22 cellular contexts compared by ENCODE assay signal in genomic region chr20:42902519-42902908, GRCh38.
A peak's percentile ranks its signal among the peaks of the same experiment; 100 is the strongest.
DNase-seq lines count a peak whose midpoint lies in the region; ATAC-seq, FAIRE-seq and TF ChIP-seq lines count a peak whose summit lies in the region.
"Had no signal": no experiment of that assay in that cellular context is flagged by ENCODE, and none has a peak within 500 bp of the region (broad histone marks: within the 10 kb centered on the region; RNA-seq: fewer than 3 reads in every experiment).

No MANE protein-coding gene starts in this region.

- DNase-seq in heart right ventricle (no peak), cardiac septum (ENCODE audit: low spot score) (no peak), K562 (ENCODE audit: extremely low read depth in 1 of 4, low spot score in 3 of 4) (no peak), hepatocyte (ENCODE audit: low spot score) (no peak), smooth muscle cell (lab: John Stamatoyannopoulos, UW; ENCODE audit: unreplicated experiment) (no peak), NCI-H510A (lab: John Stamatoyannopoulos, UW) (no peak)
- no peak for DNase-seq in activated CD8-positive, alpha-beta memory T cell treated with anti-CD3 and anti-CD28 coated beads for 24 hours
- DNase-seq: ACHN; BE2C; C1 segment of cervical spinal cord; CD4-positive, CD25-positive, alpha-beta regulatory T cell; CD8-positive, alpha-beta memory T cell; COR-L47; DMS 273 treated with DMSO at 0.1 percent for 48 hours; DMS53; DND-41; EL had no signal

- CTCF ChIA-PET in K562 (lab: Yijun Ruan, JAX; ENCODE audit: low intra/inter-chr PET ratio), result no interaction called here

- H3K4me3 ChIP-seq in heart right ventricle (no peak overlapping the region), K562 (no peak overlapping the region), hepatocyte (no peak overlapping the region), smooth muscle cell (no peak overlapping the region)
- H3K4me3 ChIP-seq: GM12878, HAP-1 had no signal

- no TSS peak for BruUV-seq in K562 (replicated peaks; lab: Mats Ljungman, UMichigan)

- TF ChIP-seq RAD21 in K562 (CRISPR knock-in tag; conservative IDR thresholded peaks at IDR 0.05 in 1 of 2, IDR thresholded peaks at IDR 0.05 in 1 of 2), result no peak

- TF ChIP-seq CTCF in heart right ventricle (IDR thresholded peaks at IDR 0.05) (no peak), K562 (IDR thresholded peaks at IDR 0.05 in 2 of 3, conservative IDR thresholded peaks at IDR 0.05 in 1 of 3; ENCODE audit: insufficient read depth in 2 of 3, low read depth in 1 of 3, low read length in 3 of 3) (no peak), hepatocyte (IDR thresholded peaks at IDR 0.05; ENCODE audit: poor library complexity) (no peak), smooth muscle cell (IDR thresholded peaks at IDR 0.05; ENCODE audit: borderline replicate concordance, insufficient read depth, poor library complexity, severe bottlenecking) (no peak)

- WGBS in heart right ventricle, 2 donors, result 88 to 90% methylated on average over 3 of the region's 3 CpGs
- 0% methylated on average over 3 of the region's 3 CpGs for WGBS in K562 (ENCODE audit: insufficient coverage, low coverage, missing lambda C conversion rate)
- WGBS in hepatocyte (ENCODE audit: low lambda C conversion rate, missing lambda C conversion rate), result 87% methylated on average over 3 of the region's 3 CpGs
- WGBS in smooth muscle cell (ENCODE audit: low lambda C conversion rate), result 98% methylated on average over 3 of the region's 3 CpGs

- H3K36me3 ChIP-seq in heart right ventricle, result no peaks in the 10 kb centered on the region
- no peaks in the 10 kb centered on the region for H3K36me3 ChIP-seq in K562 (ENCODE audit: control insufficient read depth, insufficient read depth, low read length)
- H3K36me3 ChIP-seq in hepatocyte (replicated peaks; ENCODE audit: insufficient read depth, low read depth), result no peaks in the 10 kb centered on the region
- H3K36me3 ChIP-seq in smooth muscle cell (ENCODE audit: low read depth), result no peaks in the 10 kb centered on the region
- H3K36me3 ChIP-seq: BE2C, HAP-1 had no signal

- in situ Hi-C loops in K562 (cut with MboI), result no loop called here

- no peaks in the 10 kb centered on the region for H3F3A ChIP-seq in smooth muscle cell (ENCODE audit: low read depth)

- ATAC-seq in heart right ventricle (no peak), K562 (no peak)
- ATAC-seq: GM12878 had no signal

- no peaks in the 10 kb centered on the region for H3K9me3 ChIP-seq in heart right ventricle
- no peaks in the 10 kb centered on the region for H3K9me3 ChIP-seq in K562 (replicated peaks; ENCODE audit: control insufficient read depth, insufficient read depth, low read depth, low read length)
- no peaks in the 10 kb centered on the region for H3K9me3 ChIP-seq in hepatocyte (ENCODE audit: low read depth)
- H3K9me3 ChIP-seq in smooth muscle cell (replicated peaks; ENCODE audit: low read depth), result no peaks in the 10 kb centered on the region
- H3K9me3 ChIP-seq: BE2C, HAP-1 had no signal

- H3K4me1 ChIP-seq in heart right ventricle (peaks cover 0 to 26% (median 0%) of the 10 kb centered on the region in 9 donors), K562 (replicated peaks in 1 of 2; ENCODE audit: control insufficient read depth in 2 of 2, insufficient read depth in 2 of 2, low read length in 2 of 2) (no peaks in the 10 kb centered on the region), hepatocyte (ENCODE audit: insufficient read depth) (no peaks in the 10 kb centered on the region), smooth muscle cell (ENCODE audit: low read depth) (no peaks in the 10 kb centered on the region)
- H3K4me1 ChIP-seq: BE2C, HAP-1 had no signal

- H3K79me2 ChIP-seq in K562 (ENCODE audit: control insufficient read depth, insufficient read depth, low read length), result no peaks in the 10 kb centered on the region
- H3K79me2 ChIP-seq in hepatocyte, result no peaks in the 10 kb centered on the region
- no peaks in the 10 kb centered on the region for H3K79me2 ChIP-seq in smooth muscle cell (ENCODE audit: low read depth)

- H4K20me1 ChIP-seq in K562 (replicated peaks; ENCODE audit: control insufficient read depth, insufficient read depth, low read length), result no peaks in the 10 kb centered on the region
- no peaks in the 10 kb centered on the region for H4K20me1 ChIP-seq in hepatocyte (ENCODE audit: insufficient read depth, poor library complexity, severe bottlenecking)
- H4K20me1 ChIP-seq in smooth muscle cell (ENCODE audit: low read depth), result no peaks in the 10 kb centered on the region

- intact Hi-C loops in heart right ventricle (cut with DNase I), result no loop called here
- intact Hi-C loops in cardiac septum (cut with DNase I), result no loop called here
- intact Hi-C loops in K562 (cut with micrococcal nuclease), result no loop called here

- TF ChIP-seq POLR2A in K562 (conservative IDR thresholded peaks at IDR 0.05), result no peak

- no peak for TF ChIP-seq EP300 in K562 (IDR thresholded peaks at IDR 0.05; ENCODE audit: low read length)

- H2AFZ ChIP-seq in K562 (ENCODE audit: low read depth, low read length) (no peak overlapping the region), hepatocyte (no peak overlapping the region), smooth muscle cell (ENCODE audit: low read depth) (no peak overlapping the region)

- no peaks in the 10 kb centered on the region for H3K9me1 ChIP-seq in K562 (ENCODE audit: control insufficient read depth, insufficient read depth, low read length)

- no peaks in the 10 kb centered on the region for H3K27me3 ChIP-seq in heart right ventricle
- 0 out of 5 replicates have a peak, but pooled peaks cover 0 to 6% of the 10 kb centered on the region in 2 experiments for H3K27me3 ChIP-seq in K562 (ENCODE audit: control insufficient read depth in 2 of 2, insufficient read depth in 2 of 2, low read length in 2 of 2)
- H3K27me3 ChIP-seq in hepatocyte, result no peaks in the 10 kb centered on the region
- no peaks in the 10 kb centered on the region for H3K27me3 ChIP-seq in smooth muscle cell (ENCODE audit: low read depth)
- H3K27me3 ChIP-seq: BE2C had no signal

- no peak overlapping the region for H3K4me2 ChIP-seq in K562 (ENCODE audit: insufficient read depth, low read length)
- H3K4me2 ChIP-seq in hepatocyte, result no peak overlapping the region
- H3K4me2 ChIP-seq in smooth muscle cell, result no peak overlapping the region

- H3K9ac ChIP-seq in K562 (ENCODE audit: insufficient read depth in 1 of 2, low read depth in 2 of 2, low read length in 2 of 2), result no peak overlapping the region
- H3K9ac ChIP-seq in smooth muscle cell (ENCODE audit: low read depth), result no peak overlapping the region

- H3K27ac ChIP-seq in heart right ventricle (peak overlapping the region in 8 of 10 donors; percentile 15 to 71 (median 64)), K562 (ENCODE audit: extremely low read depth, low read depth, low read length) (no peak overlapping the region), hepatocyte (peak overlapping the region; percentile 43), smooth muscle cell (ENCODE audit: low read depth) (peak overlapping the region; percentile 47)

- FAIRE-seq in K562 (lab: Jason Lieb, UNC), result no peak
- FAIRE-seq: A204.1, GM12878, GM19239, HTR-8/SVneo had no signal

- POLR2A ChIA-PET in K562 (lab: Yijun Ruan, JAX), result no interaction called here

- H3K9me2 ChIP-seq in hepatocyte (replicated peaks; ENCODE audit: insufficient read depth), result no peaks in the 10 kb centered on the region

TF ChIP-seq in K562, 482 proteins besides CTCF, POLR2A, EP300 and RAD21:
- TF ChIP-seq SRF (CRISPR knock-in tag; IDR thresholded peaks at IDR 0.05) (no peak), ZFP36 (IDR thresholded peaks at IDR 0.05; ENCODE audit: low read depth, low read length, partially characterized antibody) (peak; percentile 29), KDM1A (IDR thresholded peaks at IDR 0.05) (0 out of 4 replicates have a peak, but pooled peaks of 1 of the 2 experiments have one; percentile 20), SMARCE1 (IDR thresholded peaks at IDR 0.05) (no peak), RBM25 (IDR thresholded peaks at IDR 0.05; ENCODE audit: low read depth, low read length, severe bottlenecking) (peak; percentile 89)
TF ChIP-seq in K562: peak in this region for 3.
